Comparison of ENCODE assay signal across 19 cellular contexts in the genomic region with DNA sequence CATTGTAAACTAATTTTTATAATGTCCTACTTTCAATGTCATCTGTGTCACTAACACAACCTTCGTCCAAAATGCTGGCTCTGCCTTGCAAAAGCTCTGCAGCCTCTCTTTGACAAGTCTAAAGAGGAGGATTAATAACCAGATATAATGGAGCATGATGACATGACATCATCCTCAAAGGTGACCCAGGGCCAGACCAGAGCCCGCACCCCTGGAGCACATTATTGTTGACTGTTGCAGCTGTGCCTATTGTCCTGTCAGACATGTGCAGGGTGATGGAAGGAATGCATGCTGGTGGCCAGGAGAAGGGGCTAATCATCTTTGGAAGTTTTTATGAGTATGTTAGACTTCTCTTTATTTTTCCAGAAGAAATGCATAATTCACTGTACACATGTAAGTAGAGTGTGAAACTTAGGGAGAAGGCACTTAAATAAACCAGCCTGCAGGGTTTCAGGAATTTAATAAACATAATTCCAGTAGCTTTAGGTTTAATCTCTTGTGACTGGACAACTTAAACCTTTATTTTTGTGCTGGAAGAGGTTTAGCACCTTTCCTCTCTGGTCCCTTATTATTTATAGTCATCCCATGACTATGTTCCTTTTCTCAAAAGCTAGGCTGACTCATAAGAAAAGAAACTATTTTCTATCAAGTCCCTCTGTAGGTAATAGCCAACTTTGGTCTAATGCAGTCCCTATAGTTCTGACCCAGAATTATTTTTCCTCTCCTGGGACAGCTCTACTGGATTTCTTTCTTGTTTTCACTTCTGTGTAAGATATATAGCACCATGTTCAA.
A peak's percentile ranks its signal among the peaks of the same experiment; 100 is the strongest.
DNase-seq lines count a peak whose midpoint lies in the region; ATAC-seq and TF ChIP-seq lines count a peak whose summit lies in the region.
"Had no signal": no experiment of that assay in that cellular context is flagged by ENCODE, and none has a peak within 500 bp of the region (broad histone marks: within the 10 kb centered on the region; RNA-seq: fewer than 3 reads in every experiment).

No MANE protein-coding gene starts in this region.

- no peak for TF ChIP-seq CTCF in fibroblast of mammary gland (conservative IDR thresholded peaks at IDR 0.05; ENCODE audit: control insufficient read depth, insufficient read depth, low read depth, low read length)

- no peaks in the 10 kb centered on the region for H3K4me1 Mint-ChIP-seq in activated naive CD4-positive, alpha-beta T cell treated with anti-CD3 and anti-CD28 coated beads, Interleukin-2, amount 50 U/mL, for 24 hours

- peak overlapping the region; percentile 41 for H3K27ac Mint-ChIP-seq in activated naive CD4-positive, alpha-beta T cell treated with anti-CD3 and anti-CD28 coated beads, Interleukin-2, amount 50 U/mL, for 24 hours
- H3K27ac Mint-ChIP-seq: activated CD8-positive, alpha-beta T cell treated with anti-CD3 and anti-CD28 coated beads, Interleukin-2, amount 10 ng/mL, durations not matched to agents 7 days and 5 days; naive thymus-derived CD4-positive, alpha-beta T cell had no signal

- H3K27me3 Mint-ChIP-seq in activated naive CD4-positive, alpha-beta T cell treated with anti-CD3 and anti-CD28 coated beads, Interleukin-2, amount 50 U/mL, for 24 hours: no peaks in the 10 kb centered on the region
- H3K27me3 Mint-ChIP-seq: naive thymus-derived CD4-positive, alpha-beta T cell had no signal

- H3K4me3 ChIP-seq in fibroblast of mammary gland (ENCODE audit: control insufficient read depth, low read depth, low read length): no peak overlapping the region
- H3K4me3 ChIP-seq: ascending aorta, MG63, sigmoid colon had no signal

- H3K4me3 Mint-ChIP-seq in activated naive CD4-positive, alpha-beta T cell treated with anti-CD3 and anti-CD28 coated beads, Interleukin-2, amount 50 U/mL, for 24 hours: no peak overlapping the region
- H3K4me3 Mint-ChIP-seq: activated CD8-positive, alpha-beta T cell treated with anti-CD3 and anti-CD28 coated beads, Interleukin-2, amount 10 ng/mL, durations not matched to agents 7 days and 5 days; naive thymus-derived CD4-positive, alpha-beta T cell had no signal

- H3K9me3 Mint-ChIP-seq in activated naive CD4-positive, alpha-beta T cell treated with anti-CD3 and anti-CD28 coated beads, Interleukin-2, amount 50 U/mL, for 24 hours: peaks cover 11% of the 10 kb centered on the region

- DNase-seq in activated naive CD4-positive, alpha-beta T cell treated with anti-CD3 and anti-CD28 coated beads, Interleukin-2, amount 50 U/mL, for 16 hours: no peak
- DNase-seq in SHP77 treated with DMSO at 0.1 percent for 48 hours (lab: John Stamatoyannopoulos, UW) (peak; percentile 73), fibroblast of mammary gland (ENCODE audit: low read depth) (peak; percentile 16), smooth muscle cell of the brain vasculature (ENCODE audit: low read depth, low spot score) (peak; percentile 55), MV-4-11 (lab: John Stamatoyannopoulos, UW) (no peak)
- DNase-seq: ACHN; activated CD8-positive, alpha-beta T cell treated with anti-CD3 and anti-CD28 coated beads, Interleukin-2, amount 10 ng/mL, durations not matched to agents 7 days and 5 days; activated effector memory CD4-positive, alpha-beta T cell treated with Interleukin-2 at 50 U/mL for 16 hours; effector CD8-positive, alpha-beta T cell; foreskin melanocyte; MG63; naive thymus-derived CD4-positive, alpha-beta T cell; NCI-H2107; sigmoid colon; stimulated activated CD4-positive, alpha-beta T cell treated with anti-CD3 and anti-CD28 coated beads, Interleukin-4, amount 100 ng/mL, for 24 hours had no signal

- H3K36me3 Mint-ChIP-seq in activated naive CD4-positive, alpha-beta T cell treated with anti-CD3 and anti-CD28 coated beads, Interleukin-2, amount 50 U/mL, for 24 hours: no peaks in the 10 kb centered on the region
- H3K36me3 Mint-ChIP-seq: naive thymus-derived CD4-positive, alpha-beta T cell had no signal

- ATAC-seq in GM18873 (IDR thresholded peaks at IDR 0.05; ENCODE audit: low FRiP score, unreplicated experiment): no peak
- ATAC-seq in HG02763 (IDR thresholded peaks at IDR 0.05; ENCODE audit: unreplicated experiment): no peak
- ATAC-seq: activated CD8-positive, alpha-beta T cell treated with anti-CD3 and anti-CD28 coated beads, Interleukin-2, amount 10 ng/mL, durations not matched to agents 7 days and 5 days; naive thymus-derived CD4-positive, alpha-beta T cell had no signal

Comparison
In these comparisons a context has a peak if more than half of its experiments do, and no peak if none do; other contexts are left out.
1. DNase-seq: peak in SHP77 treated with DMSO at 0.1 percent for 48 hours (single experiment), fibroblast of mammary gland (single experiment) and smooth muscle cell of the brain vasculature (single experiment); none in activated naive CD4-positive, alpha-beta T cell treated with anti-CD3 and anti-CD28 coated beads, Interleukin-2, amount 50 U/mL, for 16 hours (single experiment) and MV-4-11 (single experiment).